In genomic region chr10:33376976-33377657, GRCh38 we compare ENCODE assay signal across 11 cellular contexts. TPM values are rescaled to one million over a fixed set of nuclear protein-coding genes. Genes with fewer than 3 reads are reported as not detected.
A peak's percentile ranks its signal among the peaks of the same experiment; 100 is the strongest.
DNase-seq lines count a peak whose midpoint lies in the region; ATAC-seq and TF ChIP-seq lines count a peak whose summit lies in the region.
"Had no signal": no experiment of that assay in that cellular context is flagged by ENCODE, and none has a peak within 500 bp of the region (broad histone marks: within the 10 kb centered on the region; RNA-seq: fewer than 3 reads in every experiment).

No MANE protein-coding gene starts in this region.

- H3K9me3 ChIP-seq in stomach (no peaks in the 10 kb centered on the region), Caco-2 (0 out of 2 replicates have a peak, but pooled peaks cover 3% of the 10 kb centered on the region)
- H3K9me3 ChIP-seq in CD8-positive, alpha-beta memory T cell (ENCODE audit: low read length), result no peaks in the 10 kb centered on the region

- intact Hi-C loops in left colon (cut with DNase I, micrococcal nuclease), result no loop called here
- intact Hi-C loops in stomach (cut with DNase I; ENCODE audit: low total_unique reads), result no loop called here
- intact Hi-C loops in Caco-2 (cut with micrococcal nuclease; ENCODE audit: unreplicated experiment), result no loop called here

- H3K36me3 ChIP-seq in stomach, result no peaks in the 10 kb centered on the region
- no peaks in the 10 kb centered on the region for H3K36me3 ChIP-seq in Caco-2 (ENCODE audit: control insufficient read depth, insufficient read depth, low read length)
- no peaks in the 10 kb centered on the region for H3K36me3 ChIP-seq in CD8-positive, alpha-beta memory T cell (ENCODE audit: insufficient read depth, low read length)

- H3K9me3 Mint-ChIP-seq in HFFc6 (peaks cover 6% of the 10 kb centered on the region; the same call in 1 of the 2 replicates), Caco-2 (ENCODE audit: unreplicated experiment) (no peaks in the 10 kb centered on the region)
- H3K9me3 Mint-ChIP-seq in CD8-positive, alpha-beta memory T cell, result no peaks in the 10 kb centered on the region

- H3K4me3 ChIP-seq in AG10803 (ENCODE audit: low read length), result peak overlapping the region; percentile 25
- H3K4me3 ChIP-seq in astrocyte of the cerebellum (ENCODE audit: low read depth, low read length), result no peak overlapping the region
- no peak overlapping the region for H3K4me3 ChIP-seq in stomach
- no peak overlapping the region for H3K4me3 ChIP-seq in Caco-2 (ENCODE audit: low read depth, low read length)
- no peak overlapping the region for H3K4me3 ChIP-seq in CD8-positive, alpha-beta memory T cell (ENCODE audit: low read length)

- H3K27me3 ChIP-seq in stomach (no peaks in the 10 kb centered on the region), Caco-2 (replicated peaks; ENCODE audit: control insufficient read depth, insufficient read depth, low read length) (no peaks in the 10 kb centered on the region)
- H3K27me3 ChIP-seq in CD8-positive, alpha-beta memory T cell (ENCODE audit: insufficient read depth, low read length, poor library complexity, severe bottlenecking), result no peaks in the 10 kb centered on the region

- H3K4me1 ChIP-seq in stomach (peaks cover 0 to 9% (median 4%) of the 10 kb centered on the region in 4 donors), Caco-2 (peaks cover 5% of the 10 kb centered on the region; the same call in 1 of the 2 replicates)
- H3K4me1 ChIP-seq in CD8-positive, alpha-beta memory T cell (ENCODE audit: insufficient read depth, low read length), result no peaks in the 10 kb centered on the region

- H3K27ac Mint-ChIP-seq in HFFc6 (peak overlapping the region; percentile 98), Caco-2 (ENCODE audit: unreplicated experiment) (no peak overlapping the region)
- no peak overlapping the region for H3K27ac Mint-ChIP-seq in CD8-positive, alpha-beta memory T cell

- H3K36me3 Mint-ChIP-seq in HFFc6 (ENCODE audit: low read depth) (peaks cover 9% of the 10 kb centered on the region; the same call in 1 of the 2 replicates), Caco-2 (ENCODE audit: insufficient read depth, unreplicated experiment) (no peaks in the 10 kb centered on the region)
- H3K36me3 Mint-ChIP-seq in CD8-positive, alpha-beta memory T cell, result no peaks in the 10 kb centered on the region

- CTCF ChIA-PET in Caco-2 (lab: Charles Lee), result no interaction called here
- CTCF ChIA-PET in CD8-positive, alpha-beta memory T cell (lab: Charles Lee), result no interaction called here

- no peaks in the 10 kb centered on the region; the same call in 1 of the 2 replicates for H3K27me3 Mint-ChIP-seq in HFFc6 (ENCODE audit: insufficient read depth)
- no peaks in the 10 kb centered on the region for H3K27me3 Mint-ChIP-seq in Caco-2 (ENCODE audit: insufficient read depth, unreplicated experiment)
- H3K27me3 Mint-ChIP-seq in CD8-positive, alpha-beta memory T cell, result peaks cover 10 to 14% of the 10 kb centered on the region in 2 donors

- H3K4me1 Mint-ChIP-seq in HFFc6 (ENCODE audit: low read depth), result peaks cover 64% of the 10 kb centered on the region
- H3K4me1 Mint-ChIP-seq in Caco-2 (ENCODE audit: low read depth, unreplicated experiment), result peaks cover 20% of the 10 kb centered on the region
- no peaks in the 10 kb centered on the region for H3K4me1 Mint-ChIP-seq in CD8-positive, alpha-beta memory T cell

- no peak for ATAC-seq in left colon

- in situ Hi-C loops in astrocyte of the cerebellum (cut with HindIII; ENCODE audit: low sequenced_read_pairs), result no loop called here

- no peak overlapping the region for H3K27ac ChIP-seq in stomach
- no peak overlapping the region for H3K27ac ChIP-seq in CD8-positive, alpha-beta memory T cell (ENCODE audit: low read depth, low read length)

- POLR2A ChIA-PET in Caco-2 (lab: Charles Lee), result no interaction called here
- POLR2A ChIA-PET in CD8-positive, alpha-beta memory T cell (lab: Charles Lee), result no interaction called here

- H3K4me3 Mint-ChIP-seq in HFFc6 (peak overlapping the region; percentile 88), Caco-2 (ENCODE audit: unreplicated experiment) (no peak overlapping the region)
- no peak overlapping the region for H3K4me3 Mint-ChIP-seq in CD8-positive, alpha-beta memory T cell

- BruUV-seq in Caco-2 (replicated peaks; lab: Mats Ljungman, UMichigan), result no TSS peak

- TF ChIP-seq POLR2A in stomach (IDR thresholded peaks at IDR 0.05), result no peak

- TF ChIP-seq EP300 in stomach (IDR thresholded peaks at IDR 0.05), result no peak

- TF ChIP-seq CTCF in AG10803 (conservative IDR thresholded peaks at IDR 0.05; ENCODE audit: low read length), result no peak
- no peak for TF ChIP-seq CTCF in HFFc6 (IDR thresholded peaks at IDR 0.05)
- no peak for TF ChIP-seq CTCF in astrocyte of the cerebellum (IDR thresholded peaks at IDR 0.05; ENCODE audit: low read depth, low read length, missing control alignments)
- no peak for TF ChIP-seq CTCF in stomach (IDR thresholded peaks at IDR 0.05)
- no peak for TF ChIP-seq CTCF in Caco-2 (IDR thresholded peaks at IDR 0.05; ENCODE audit: insufficient read depth in 1 of 2, low read depth in 1 of 2, low read length in 1 of 2, severe bottlenecking in 1 of 2, unreplicated experiment in 1 of 2)

- WGBS in stomach, 5 donors, result 73 to 87% (median 77%) methylated on average over 4 of the region's 4 CpGs

- DNase-seq in AG10803 (ENCODE audit: low read depth) (peak; percentile 77), HFFc6 (peak; percentile 62), astrocyte of the cerebellum (ENCODE audit: low read depth) (peak; percentile 34), iris pigment epithelial cell (ENCODE audit: low read depth) (peak; percentile 79), left colon (no peak), stomach (no peak), Caco-2 (no peak)
- no peak for DNase-seq in CD8-positive, alpha-beta memory T cell
- DNase-seq: DMS79 treated with DMSO at 0.1 percent for 48 hours, NCI-H2227 treated with DMSO at 0.1 percent for 48 hours, RPMI8226 had no signal

RNA-seq across cellular contexts. Expression of gene NRP1, which starts 42.6 kb away (rescaled TPM):
- 100 to 1,000 TPM; 136 to 164 (median 147) TPM for total RNA-seq in HFFc6 (2021; fragmentation: NEBNext Ultra II Directional; extraction: Animal tissue kit (Norgen Biotek cat#: 25700))
- 10 to 100 TPM; 12.3 to 26.5 TPM for total RNA-seq in left colon
- total RNA-seq in stomach, result 10 to 100 TPM in 4 of 5 donors, 1 to 10 TPM in 1; 7.2 to 94.7 (median 21.0) TPM
- polyA plus RNA-seq in stomach, result 1 to 10 TPM; 4.6 to 6.1 (median 5.3) TPM
- 99.3 and 123 TPM in 2 replicates for total RNA-seq in Caco-2 (2022)
- 1 to 10 TPM; 2.1 to 2.2 TPM for total RNA-seq in CD8-positive, alpha-beta memory T cell
- not detected for polyA plus RNA-seq in CD8-positive, alpha-beta memory T cell

Comparison
In these comparisons a context has a peak if more than half of its experiments do, and no peak if none do; other contexts are left out.
1. DNase-seq: peak in AG10803 (single experiment), HFFc6 (single experiment), astrocyte of the cerebellum (single experiment) and iris pigment epithelial cell (single experiment); none in left colon (0 of 2), stomach (single experiment), Caco-2 (0 of 2) and CD8-positive, alpha-beta memory T cell (0 of 5).